Comparison of ENCODE assay signal across 3 cellular contexts in the genomic region with DNA sequence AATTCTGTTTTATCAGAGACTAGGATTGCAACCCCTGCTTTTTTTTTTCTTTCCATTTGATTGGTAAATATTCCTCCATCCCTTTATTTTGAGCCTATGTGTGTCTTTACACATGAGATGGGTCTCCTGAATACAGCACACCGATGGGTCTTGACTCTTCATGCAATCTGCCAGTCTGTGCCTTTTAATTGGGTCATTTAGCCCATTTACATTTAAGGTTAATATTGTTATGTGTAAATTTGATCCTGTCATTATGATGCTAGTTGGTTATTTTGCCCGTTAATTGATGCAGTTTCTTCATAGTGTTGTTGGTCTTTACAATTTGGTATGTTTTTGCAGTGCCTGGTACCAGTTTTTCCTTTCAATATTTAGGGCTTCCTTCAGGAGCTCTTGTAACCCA. TPM values are rescaled to one million over a fixed set of nuclear protein-coding genes. Genes with fewer than 3 reads are reported as not detected.
"Had no signal": no experiment of that assay in that cellular context is flagged by ENCODE, and none has a peak within 500 bp of the region (broad histone marks: within the 10 kb centered on the region; RNA-seq: fewer than 3 reads in every experiment).

No MANE protein-coding gene starts in this region.

RNA-seq across cellular contexts. Expression of a gene that starts 25.0 kb away (rescaled TPM):
- total RNA-seq: HT1080, IMR-90 had no signal
- polyA plus RNA-seq: HepG2, IMR-90 had no signal
